In genomic region chr17:2174471-2175293, GRCh38 we compare ENCODE assay signal across 10 cellular contexts.
DNase-seq lines count a peak whose midpoint lies in the region; ATAC-seq and TF ChIP-seq lines count a peak whose summit lies in the region.
"Had no signal": no experiment of that assay in that cellular context is flagged by ENCODE, and none has a peak within 500 bp of the region (broad histone marks: within the 10 kb centered on the region; RNA-seq: fewer than 3 reads in every experiment).

No MANE protein-coding gene starts in this region.

- H3K9me3 ChIP-seq in HEK293 (ENCODE audit: control insufficient read depth, insufficient read depth, low read depth, low read length) (no peaks in the 10 kb centered on the region), right atrium auricular region (no peaks in the 10 kb centered on the region), skeletal muscle tissue (ENCODE audit: control insufficient read depth in 3 of 3, low read length in 3 of 3) (no peaks in the 10 kb centered on the region)

- H3K9ac ChIP-seq in skeletal muscle tissue (ENCODE audit: low read depth in 1 of 3, low read length in 3 of 3): peak overlapping the region; percentile 4 to 23 (median 10)

- no peaks in the 10 kb centered on the region for H3K9me3 Mint-ChIP-seq in MCF 10A (ENCODE audit: unreplicated experiment)

- DNase-seq in amniotic epithelial cell (ENCODE audit: low read depth) (peak; percentile 100), right atrium auricular region (ENCODE audit: low spot score) (peak; percentile 83), SKM-1 treated with dmso at 0.1 percent for 144 hours (lab: John Stamatoyannopoulos, UW; ENCODE audit: unreplicated experiment) (no peak), MCF 10A (ENCODE audit: unreplicated experiment) (no peak)
- DNase-seq: activated gamma-delta T cell; stimulated activated CD4-positive, alpha-beta T cell treated with anti-CD3 and anti-CD28 coated beads, Interleukin-1b, Interleukin-23, amount 100 ng/mL, for 48 hours had no signal

- no peaks in the 10 kb centered on the region for H3K4me1 Mint-ChIP-seq in MCF 10A (ENCODE audit: insufficient read depth, unreplicated experiment)

- no peak overlapping the region for H3K27ac Mint-ChIP-seq in MCF 10A (ENCODE audit: low read depth, unreplicated experiment)

- peaks cover 29% of the 10 kb centered on the region for H3K36me3 Mint-ChIP-seq in MCF 10A (ENCODE audit: insufficient read depth, unreplicated experiment)

- CTCF ChIA-PET in HEK293 (lab: Yijun Ruan, JAX) (no interaction called here), MCF 10A (lab: Yijun Ruan, JAX) (interaction anchor here (0.6 kb wide), 2 partner anchors 247 to 452 kb away, joined by 3 read pairs; no protein-coding TSS in a partner anchor)

- H3K4me3 ChIP-seq in HEK293 (ENCODE audit: low read depth, low read length): no peak overlapping the region
- H3K4me3 ChIP-seq in right atrium auricular region: no peak overlapping the region
- peak overlapping the region in 1 of 3 donors; percentile 19 for H3K4me3 ChIP-seq in skeletal muscle tissue (ENCODE audit: low read length in 3 of 3)

- H3K4me1 ChIP-seq in HEK293 (ENCODE audit: control insufficient read depth, insufficient read depth, low read length) (peaks cover 42% of the 10 kb centered on the region), right atrium auricular region (peaks cover 0 to 90% of the 10 kb centered on the region in 2 donors), skeletal muscle tissue (ENCODE audit: control insufficient read depth in 3 of 3, insufficient read depth in 3 of 3, low read length in 3 of 3) (peaks cover 78 to 86% (median 85%) of the 10 kb centered on the region in 3 donors)

- POLR2A ChIA-PET in HEK293 (lab: Yijun Ruan, JAX) (interaction anchor here (0.6 kb wide), 1 partner anchor 126 kb away, joined by 3 read pairs; no protein-coding TSS in a partner anchor), MCF 10A (lab: Yijun Ruan, JAX) (no interaction called here)

- H3K4me3 Mint-ChIP-seq in MCF 10A (ENCODE audit: unreplicated experiment): no peak overlapping the region

- no TSS peak for BruUV-seq in MCF 10A (replicated peaks; lab: Mats Ljungman, UMichigan)

- H3K36me3 ChIP-seq in HEK293 (ENCODE audit: control insufficient read depth in 2 of 2, insufficient read depth in 1 of 2, low read length in 2 of 2) (peaks cover 12 to 23% of the 10 kb centered on the region in 2 experiments; a peak in 2 of 3 replicates), right atrium auricular region (peaks cover 6% of the 10 kb centered on the region), skeletal muscle tissue (ENCODE audit: control insufficient read depth in 3 of 3, insufficient read depth in 3 of 3, low read length in 3 of 3) (peaks cover 0 to 10% (median 4%) of the 10 kb centered on the region in 3 donors)

- TF ChIP-seq CTCF in HEK293 (tag by site-specific recombination; IDR thresholded peaks at IDR 0.05) (peak; percentile 10; the same call in 1 of the 2 replicates), right atrium auricular region (IDR thresholded peaks at IDR 0.05) (no peak), MCF 10A (IDR thresholded peaks at IDR 0.05; ENCODE audit: unreplicated experiment) (no peak)

- intact Hi-C loops in MCF 10A (cut with micrococcal nuclease): no loop called here

- no peak overlapping the region; the same call in 1 of the 2 replicates for H3K27ac ChIP-seq in HEK293 (ENCODE audit: extremely low read depth, low read depth, low read length)
- H3K27ac ChIP-seq in right atrium auricular region: peak overlapping the region; percentile 83 to 91
- peak overlapping the region; percentile 93 for H3K27ac ChIP-seq in skeletal muscle tissue (ENCODE audit: low read depth, low read length)

- H3K27me3 Mint-ChIP-seq in MCF 10A (ENCODE audit: insufficient read depth, unreplicated experiment): no peaks in the 10 kb centered on the region

- ATAC-seq in GM19328 (IDR thresholded peaks at IDR 0.05; ENCODE audit: unreplicated experiment) (no peak), GM21367 (IDR thresholded peaks at IDR 0.05; ENCODE audit: unreplicated experiment) (no peak)

- H3K27me3 ChIP-seq in right atrium auricular region (no peaks in the 10 kb centered on the region), skeletal muscle tissue (ENCODE audit: control insufficient read depth in 3 of 3, insufficient read depth in 3 of 3, low read length in 3 of 3) (no peaks in the 10 kb centered on the region)

TF ChIP-seq in HEK293, 187 proteins besides CTCF, POLR2A, EP300 and RAD21:
- TF ChIP-seq ZNF133 (tag by site-specific recombination; IDR thresholded peaks at IDR 0.05) (no peak), ZNF341 (tag by site-specific recombination; IDR thresholded peaks at IDR 0.05; ENCODE audit: low read depth) (peak; percentile 85), ZNF488 (tag by site-specific recombination; IDR thresholded peaks at IDR 0.05) (no peak), YY2 (tag by site-specific recombination; IDR thresholded peaks at IDR 0.05) (no peak), ZNF140 (tag by site-specific recombination; IDR thresholded peaks at IDR 0.05) (no peak), ZNF654 (tag by site-specific recombination; IDR thresholded peaks at IDR 0.05; ENCODE audit: low read depth) (no peak), ZNF175 (tag by site-specific recombination; IDR thresholded peaks at IDR 0.05) (no peak), OVOL3 (tag by site-specific recombination; IDR thresholded peaks at IDR 0.05) (no peak)
TF ChIP-seq in HEK293: peak in this region for 1.

Comparison
In these comparisons a context has a peak if more than half of its experiments do, and no peak if none do; other contexts are left out.
1. DNase-seq: peak in amniotic epithelial cell (single experiment) and right atrium auricular region (single experiment); none in SKM-1 treated with dmso at 0.1 percent for 144 hours (single experiment) and MCF 10A (single experiment).